In the genomic region with DNA sequence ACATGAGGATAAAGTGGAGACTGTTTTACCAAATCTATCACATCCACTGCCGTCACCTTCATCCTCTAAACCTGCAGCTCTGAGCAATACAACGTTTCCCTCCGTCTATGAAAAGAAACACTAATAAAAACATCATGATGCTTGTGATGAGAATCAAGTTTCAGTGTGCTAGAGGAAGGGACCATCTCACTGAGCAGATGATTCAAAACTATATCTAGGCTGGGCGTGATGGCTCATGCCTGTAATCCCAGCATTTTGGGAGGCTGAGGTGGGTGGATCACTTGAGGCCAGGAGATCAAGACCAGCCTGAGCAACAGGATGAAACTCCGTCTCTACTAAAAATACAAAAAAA, we compare ENCODE assay signal across 23 cellular contexts. TPM values are rescaled to one million over a fixed set of nuclear protein-coding genes. Genes with fewer than 3 reads are reported as not detected.
"Had no signal": no experiment of that assay in that cellular context is flagged by ENCODE, and none has a peak within 500 bp of the region (broad histone marks: within the 10 kb centered on the region; RNA-seq: fewer than 3 reads in every experiment).

No MANE protein-coding gene starts in this region.

- H3K27me3 ChIP-seq: dorsolateral prefrontal cortex, gastroesophageal sphincter, hepatocyte, ovary, sigmoid colon, suprapubic skin, thyroid gland had no signal

- H2AFZ ChIP-seq: hepatocyte had no signal

- H3K4me3 Mint-ChIP-seq: natural killer cell, neural crest cell, type B pancreatic cell had no signal

- H3K79me2 ChIP-seq: hepatocyte had no signal

- H3K4me2 ChIP-seq: hepatocyte had no signal

- H3K36me3 ChIP-seq: gastroesophageal sphincter, ovary, sigmoid colon, thyroid gland had no signal

- DNase-seq: central memory CD4-positive, alpha-beta T cell; cortex of kidney; dorsolateral prefrontal cortex; effector CD8-positive, alpha-beta T cell; glutamatergic neuron; kidney; mammary epithelial cell; mucosa of descending colon; natural killer cell; ovary; sigmoid colon; small intestine; stimulated activated CD4-positive, alpha-beta T cell treated with anti-CD3 and anti-CD28 coated beads, Interleukin-12 subunit alpha, Interleukin-12 subunit beta, amount 100 ng/mL, for 4 hours; stimulated activated naive CD8-positive, alpha-beta T cell treated with anti-CD3 and anti-CD28 coated beads, Interleukin-15, Interleukin-2, amounts not matched to agents 100 U/mL and 50 U/mL, for 24 hours; thyroid gland had no signal

- H3K4me3 ChIP-seq: dorsolateral prefrontal cortex, gastroesophageal sphincter, hepatocyte, mucosa of descending colon, ovary, sigmoid colon, suprapubic skin, thyroid gland had no signal

- ATAC-seq: gastroesophageal sphincter; left colon; mucosa of descending colon; natural killer cell; stimulated activated naive CD8-positive, alpha-beta T cell treated with anti-CD3 and anti-CD28 coated beads, Interleukin-15, Interleukin-2, amounts not matched to agents 100 U/mL and 50 U/mL, for 24 hours had no signal

- H3K9me3 Mint-ChIP-seq: natural killer cell, neural crest cell, type B pancreatic cell had no signal

- H3K27me3 Mint-ChIP-seq: type B pancreatic cell had no signal

- H3K27ac Mint-ChIP-seq: natural killer cell, type B pancreatic cell had no signal

- H3K4me1 ChIP-seq: gastroesophageal sphincter, sigmoid colon, suprapubic skin had no signal

- H3K36me3 Mint-ChIP-seq: natural killer cell, type B pancreatic cell had no signal

- H3K9me3 ChIP-seq: mucosa of descending colon, ovary, suprapubic skin, thyroid gland had no signal

- H3K4me1 Mint-ChIP-seq: natural killer cell, neural crest cell had no signal

- H3K27ac ChIP-seq: dorsolateral prefrontal cortex, gastroesophageal sphincter, hepatocyte, ovary, sigmoid colon, suprapubic skin, thyroid gland had no signal

RNA-seq across cellular contexts. Expression of a gene that starts 14.7 kb away (rescaled TPM):
- total RNA-seq: fibroblast of lung, neural crest cell had no signal

RNA-seq across cellular contexts. Expression of a gene that starts 16.3 kb away (rescaled TPM):
- total RNA-seq: chondrocyte, natural killer cell, neural crest cell had no signal
